In genomic region chr15:33908396-33908795, GRCh38 we compare ENCODE assay signal across 1 cellular context.
TF ChIP-seq lines count a peak whose summit lies in the region.

No MANE protein-coding gene starts in this region.

TF ChIP-seq in endothelial cell of umbilical vein, 7 proteins besides CTCF, POLR2A, EP300 and RAD21:
- TF ChIP-seq MYC (IDR thresholded peaks at IDR 0.05; ENCODE audit: low read depth, low read length), result no peak
- TF ChIP-seq GATA2 (IDR thresholded peaks at IDR 0.05; ENCODE audit: insufficient read depth, insufficient read length, low read depth, low read length), result no peak
- no peak for TF ChIP-seq JUN (IDR thresholded peaks at IDR 0.05; ENCODE audit: borderline replicate concordance, insufficient read depth, insufficient read length, low read depth)
- TF ChIP-seq MAX (IDR thresholded peaks at IDR 0.05; ENCODE audit: insufficient read depth, insufficient read length), result no peak
- no peak for TF ChIP-seq POLR2AphosphoS5 (IDR thresholded peaks at IDR 0.05; ENCODE audit: insufficient read depth, low read depth, low read length)
- TF ChIP-seq FOS (IDR thresholded peaks at IDR 0.05; ENCODE audit: borderline replicate concordance, insufficient read depth, low read length), result no peak
- no peak for TF ChIP-seq EZH2 (IDR thresholded peaks at IDR 0.05; ENCODE audit: borderline replicate concordance, low read depth, low read length, severe bottlenecking)
